8 cellular contexts compared by ENCODE assay signal in the genomic region with DNA sequence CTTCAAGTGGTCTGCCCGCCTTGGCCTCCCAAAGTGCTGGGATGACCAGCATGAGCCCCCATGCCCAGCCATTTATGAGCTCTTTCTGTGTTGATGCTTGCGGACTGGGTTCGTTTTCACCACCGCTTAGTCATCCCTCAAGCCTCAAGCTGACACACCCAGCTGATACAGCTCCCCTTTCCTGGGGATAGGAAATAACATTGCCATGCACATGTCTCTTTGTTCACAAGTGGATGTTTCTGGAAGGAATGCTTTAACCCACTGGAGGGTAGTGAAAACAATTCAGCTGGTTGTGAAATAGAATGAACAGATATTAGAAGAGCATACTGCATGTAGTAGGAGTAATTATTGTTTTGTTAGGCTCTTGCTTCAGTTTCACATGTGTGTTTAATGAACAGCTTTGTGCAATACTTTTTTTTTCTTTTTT. TPM values are rescaled to one million over a fixed set of nuclear protein-coding genes. Genes with fewer than 3 reads are reported as not detected.
A peak's percentile ranks its signal among the peaks of the same experiment; 100 is the strongest.
DNase-seq lines count a peak whose midpoint lies in the region; ATAC-seq lines count a peak whose summit lies in the region.

No MANE protein-coding gene starts in this region.

- H3K9me3 ChIP-seq in SJSA1 (replicated peaks) = no peaks in the 10 kb centered on the region

- DNase-seq in HK-2 (ENCODE audit: unreplicated experiment) = peak; percentile 70
- peak; percentile 91 to 93 for DNase-seq in SJSA1 (ENCODE audit: low read depth in 1 of 2, low spot score in 2 of 2)
- peak; percentile 99 for DNase-seq in fibroblast of the conjunctiva (ENCODE audit: low read depth)
- no peak for DNase-seq in NCI-H446 treated with DMSO at 0.1 percent for 48 hours (lab: John Stamatoyannopoulos, UW)
- DNase-seq in globus pallidus (ENCODE audit: low spot score) = no peak
- no peak for DNase-seq in stimulated activated naive CD4-positive, alpha-beta T cell (lab: John Stamatoyannopoulos, UW)

- H3K27me3 ChIP-seq in SJSA1 (replicated peaks) = no peaks in the 10 kb centered on the region

- H3K27ac ChIP-seq in SJSA1 (peak overlapping the region; percentile 92), skin epidermis (peak overlapping the region in 20 of 21 experiments; percentile 35 to 94 (median 77))

- ATAC-seq in GM21423 (IDR thresholded peaks at IDR 0.05; ENCODE audit: unreplicated experiment) = no peak

- peaks cover 42% of the 10 kb centered on the region for H3K4me1 ChIP-seq in SJSA1 (replicated peaks)

- H3K4me3 ChIP-seq in SJSA1 (no peak overlapping the region), skin epidermis (no peak overlapping the region)

- H3K36me3 ChIP-seq in SJSA1 = no peaks in the 10 kb centered on the region

RNA-seq across cellular contexts. Expression of gene METTL27, which starts 8.5 kb away (rescaled TPM):
- 0.91 and 2.9 TPM in 2 replicates for total RNA-seq in SJSA1 (2014; rRNA removed; shearing (Covaris generic))

RNA-seq across cellular contexts. Expression of gene TMEM270, which starts 10.2 kb away (rescaled TPM):
- not detected in 2 replicates for total RNA-seq in SJSA1 (2014; rRNA removed; shearing (Covaris generic))

RNA-seq across cellular contexts. Expression of gene CLDN4, which starts 20.0 kb away (rescaled TPM):
- 0.16 TPM in 1 of 2 replicates, not detected in the other for total RNA-seq in SJSA1 (2014; rRNA removed; shearing (Covaris generic))

Comparison
In these comparisons a context has a peak if more than half of its experiments do, and no peak if none do; other contexts are left out.
1. DNase-seq: peak in HK-2 (single experiment), SJSA1 (2 of 2) and fibroblast of the conjunctiva (single experiment); none in NCI-H446 treated with DMSO at 0.1 percent for 48 hours (single experiment), globus pallidus (single experiment) and stimulated activated naive CD4-positive, alpha-beta T cell (0 of 6).